Comparison of ENCODE assay signal across 11 cellular contexts in the genomic region with DNA sequence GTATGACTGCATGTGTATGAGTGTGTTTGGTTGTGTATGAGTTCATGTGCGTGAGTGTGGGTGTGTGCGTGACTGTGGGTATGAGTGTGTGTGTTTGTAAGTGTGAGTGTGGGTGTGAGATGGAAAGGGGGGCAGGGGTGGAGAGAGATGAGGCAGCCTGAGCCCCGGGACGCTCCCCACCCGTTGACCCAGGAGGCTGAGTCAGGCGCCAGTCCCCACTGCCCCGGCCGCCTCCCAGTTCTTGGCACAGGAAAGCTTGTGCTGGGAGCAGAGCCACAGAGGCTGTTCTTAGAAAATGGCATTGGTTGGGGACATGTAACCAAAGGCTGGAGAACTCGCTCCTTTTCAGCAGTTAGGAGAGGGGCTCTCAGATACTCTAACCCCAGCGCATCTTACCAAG. TPM values are rescaled to one million over a fixed set of nuclear protein-coding genes. Genes with fewer than 3 reads are reported as not detected.
DNase-seq lines count a peak whose midpoint lies in the region; ATAC-seq and TF ChIP-seq lines count a peak whose summit lies in the region.
"Had no signal": no experiment of that assay in that cellular context is flagged by ENCODE, and none has a peak within 500 bp of the region (broad histone marks: within the 10 kb centered on the region; RNA-seq: fewer than 3 reads in every experiment).

No MANE protein-coding gene starts in this region.

- DNase-seq in Daoy (ENCODE audit: low read depth) (peak; percentile 49), NCI-H226 (peak; percentile 13), fibroblast of mammary gland (ENCODE audit: low read depth) (peak; percentile 60), omental fat pad (ENCODE audit: low spot score) (peak; percentile 29), SHP77 (lab: John Stamatoyannopoulos, UW) (no peak), KBM-7 (no peak)
- DNase-seq in stimulated activated CD4-positive, alpha-beta T cell treated with anti-CD3 and anti-CD28 coated beads, Interleukin-2, amount 100 ng/mL, for 24 hours: no peak
- DNase-seq: effector CD8-positive, alpha-beta T cell; NCI-H1105 treated with DMSO at 0.1 percent for 48 hours; stimulated activated CD4-positive, alpha-beta T cell treated with anti-CD3 and anti-CD28 coated beads, Interleukin-15, amount 100 ng/mL, for 24 hours had no signal

- TF ChIP-seq CTCF in fibroblast of mammary gland (conservative IDR thresholded peaks at IDR 0.05; ENCODE audit: control insufficient read depth, insufficient read depth, low read depth, low read length): no peak
- no peak for TF ChIP-seq CTCF in omental fat pad (IDR thresholded peaks at IDR 0.05)

- H3K4me3 ChIP-seq in fibroblast of mammary gland (ENCODE audit: control insufficient read depth, low read depth, low read length): no peak overlapping the region

- ATAC-seq in omental fat pad (ENCODE audit: low FRiP score) (peak; percentile 90), GM18907 (IDR thresholded peaks at IDR 0.05; ENCODE audit: unreplicated experiment) (no peak)

- in situ Hi-C loops in KBM-7 (cut with MboI; ENCODE audit: low pct_unique_long_range_greater_than_20kb, low sequenced_read_pairs): no loop called here

RNA-seq across cellular contexts. Expression of a gene that starts 27.8 kb away (rescaled TPM):
- 128 and 131 TPM in 2 replicates for total RNA-seq in Daoy (2014; rRNA removed; shearing (Covaris generic))
- total RNA-seq in omental fat pad: 10 to 100 TPM; 48.6 to 76.4 (median 56.0) TPM

Comparison
In these comparisons a context has a peak if more than half of its experiments do, and no peak if none do; other contexts are left out.
1. DNase-seq: peak in Daoy (single experiment), NCI-H226 (single experiment), fibroblast of mammary gland (single experiment) and omental fat pad (single experiment); none in SHP77 (0 of 2), KBM-7 (single experiment) and stimulated activated CD4-positive, alpha-beta T cell treated with anti-CD3 and anti-CD28 coated beads, Interleukin-2, amount 100 ng/mL, for 24 hours (0 of 2).